11 cellular contexts compared by ENCODE assay signal in genomic region chr6:104483225-104483834, GRCh38.
DNase-seq lines count a peak whose midpoint lies in the region; ATAC-seq and TF ChIP-seq lines count a peak whose summit lies in the region.
"Had no signal": no experiment of that assay in that cellular context is flagged by ENCODE, and none has a peak within 500 bp of the region (broad histone marks: within the 10 kb centered on the region; RNA-seq: fewer than 3 reads in every experiment).

No MANE protein-coding gene starts in this region.

- no peak overlapping the region for H2AFZ ChIP-seq in hepatocyte

- WGBS in hepatocyte (ENCODE audit: low lambda C conversion rate, missing lambda C conversion rate), result 18% methylated on average over 2 of the region's 2 CpGs

- DNase-seq in DMS53 (lab: John Stamatoyannopoulos, UW), result peak; percentile 49
- peak; percentile 18 for DNase-seq in HT-29 (ENCODE audit: low spot score)
- DNase-seq in SK-MEL-5 (ENCODE audit: low read depth, low spot score), result peak; percentile 38
- peak; percentile 27 for DNase-seq in hepatocyte (ENCODE audit: low spot score)
- DNase-seq in substantia nigra (lab: John Stamatoyannopoulos, UW), result no peak
- no peak for DNase-seq in Ammon's horn (ENCODE audit: low spot score)
- DNase-seq in Peyer's patch, result no peak
- DNase-seq: activated B cell treated with CpG ODN at 0.5 μM for 24 hours, glutamatergic neuron had no signal

- H3K27me3 ChIP-seq in hepatocyte (peaks cover 13% of the 10 kb centered on the region), Peyer's patch (no peaks in the 10 kb centered on the region)

- no peaks in the 10 kb centered on the region for H3K9me2 ChIP-seq in hepatocyte (replicated peaks; ENCODE audit: insufficient read depth)

- H3K4me3 ChIP-seq in hepatocyte, result no peak overlapping the region
- no peak overlapping the region for H3K4me3 ChIP-seq in Peyer's patch
- H3K4me3 ChIP-seq: prostate gland had no signal

- TF ChIP-seq CTCF in hepatocyte (IDR thresholded peaks at IDR 0.05; ENCODE audit: poor library complexity) (peak; percentile 64), Peyer's patch (IDR thresholded peaks at IDR 0.05) (no peak)

- H3K79me2 ChIP-seq in hepatocyte, result no peaks in the 10 kb centered on the region

- H4K20me1 ChIP-seq in hepatocyte (ENCODE audit: insufficient read depth, poor library complexity, severe bottlenecking), result no peaks in the 10 kb centered on the region

- in situ Hi-C loops in SK-MEL-5 (cut with HindIII; ENCODE audit: low pct_unique_long_range_greater_than_20kb, low sequenced_read_pairs), result no loop called here

- ATAC-seq in HG03439 (IDR thresholded peaks at IDR 0.05; ENCODE audit: unreplicated experiment), result no peak

- H3K9me3 ChIP-seq in hepatocyte (ENCODE audit: low read depth) (no peaks in the 10 kb centered on the region), Peyer's patch (no peaks in the 10 kb centered on the region)
- H3K9me3 ChIP-seq: prostate gland had no signal

- no peak for TF ChIP-seq POLR2A in Peyer's patch (IDR thresholded peaks at IDR 0.05)

- H3K36me3 ChIP-seq in hepatocyte (replicated peaks; ENCODE audit: insufficient read depth, low read depth) (no peaks in the 10 kb centered on the region), Peyer's patch (no peaks in the 10 kb centered on the region)
- H3K36me3 ChIP-seq: prostate gland had no signal

- H3K4me1 ChIP-seq in hepatocyte (ENCODE audit: insufficient read depth) (no peaks in the 10 kb centered on the region), Peyer's patch (no peaks in the 10 kb centered on the region)
- H3K4me1 ChIP-seq: prostate gland had no signal

- no peak overlapping the region for H3K4me2 ChIP-seq in hepatocyte

- H3K27ac ChIP-seq in hepatocyte (no peak overlapping the region), substantia nigra (ENCODE audit: low read depth, low read length, poor library complexity, severe bottlenecking) (no peak overlapping the region), Peyer's patch (no peak overlapping the region)
- H3K27ac ChIP-seq: prostate gland had no signal

Comparison
In these comparisons a context has a peak if more than half of its experiments do, and no peak if none do; other contexts are left out.
1. DNase-seq: peak in DMS53 (single experiment), HT-29 (single experiment), SK-MEL-5 (single experiment) and hepatocyte (single experiment); none in substantia nigra (0 of 49), Ammon's horn (single experiment) and Peyer's patch (0 of 3).